1 cellular context compared by ENCODE assay signal in the genomic region with DNA sequence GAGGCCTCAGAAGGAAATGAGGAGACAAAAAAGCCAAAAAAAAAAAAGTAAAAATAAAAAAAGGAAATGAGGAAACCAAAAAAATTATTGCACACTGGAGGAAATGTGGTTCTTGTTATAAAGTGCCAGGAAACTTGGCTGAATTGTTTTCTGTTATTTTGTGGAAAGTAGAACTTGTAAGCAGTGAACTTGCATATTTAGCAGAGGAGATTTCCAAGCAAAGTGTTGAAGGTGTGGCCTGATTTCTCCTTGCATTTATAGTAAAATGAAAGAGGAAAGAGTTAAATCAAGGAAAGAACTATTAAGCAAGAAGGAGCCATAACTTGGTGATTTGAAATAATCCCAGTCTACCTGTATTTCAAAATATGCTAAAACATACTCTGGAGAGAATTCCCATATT.
TF ChIP-seq lines count a peak whose summit lies in the region.

No MANE protein-coding gene starts in this region.

TF ChIP-seq in HepG2, 621 proteins besides CTCF, POLR2A, EP300 and RAD21 (continued from another document):
- no peak for TF ChIP-seq ARID4A (CRISPR knock-in tag; IDR thresholded peaks at IDR 0.05; ENCODE audit: borderline replicate concordance)
- no peak for TF ChIP-seq ZFYVE20 (CRISPR knock-in tag; IDR thresholded peaks at IDR 0.05; ENCODE audit: borderline replicate concordance, low read depth)
